8 cellular contexts compared by ENCODE assay signal in the genomic region with DNA sequence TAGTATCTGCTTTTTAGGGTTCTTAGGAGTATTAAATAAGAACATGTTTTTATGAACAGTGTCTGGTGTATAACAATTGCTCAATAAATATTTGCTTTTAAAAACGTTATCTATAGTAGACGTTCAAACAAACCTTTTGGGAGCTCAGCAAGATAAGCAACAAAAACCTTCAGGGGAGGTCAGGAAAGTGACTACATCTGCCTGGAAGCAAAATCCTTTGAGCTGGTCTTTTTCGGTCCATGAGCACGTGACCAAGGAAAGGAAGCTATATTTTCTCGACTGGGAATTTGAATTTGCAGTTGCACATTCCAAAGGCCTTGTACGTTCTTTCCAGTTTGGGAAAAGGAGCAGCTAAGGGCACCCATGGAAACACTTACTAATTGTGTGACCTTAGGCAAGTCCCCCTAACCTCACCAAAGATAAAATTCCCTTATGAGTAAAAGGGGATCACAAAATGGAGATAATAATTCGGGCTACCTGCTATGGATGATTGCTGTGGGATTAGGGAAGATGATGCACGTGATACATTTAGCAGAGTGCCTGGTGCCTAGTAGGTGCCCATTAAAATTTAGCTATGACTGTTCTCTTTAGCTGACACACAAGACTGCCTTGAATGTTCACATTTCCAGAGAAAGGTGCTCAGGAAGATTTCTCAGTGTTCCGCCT. TPM values are rescaled to one million over a fixed set of nuclear protein-coding genes. Genes with fewer than 3 reads are reported as not detected.
DNase-seq lines count a peak whose midpoint lies in the region; ATAC-seq and TF ChIP-seq lines count a peak whose summit lies in the region.

No MANE protein-coding gene starts in this region.

- in situ Hi-C loops in mammary epithelial cell (cut with MboI; ENCODE audit: low sequenced_read_pairs in 2 of 2), result no loop called here

- H3K27ac ChIP-seq in HL-60 (replicated peaks) (peak overlapping the region; percentile 78), mammary epithelial cell (ENCODE audit: insufficient read depth, low read depth, low read length) (no peak overlapping the region)

- H3K4me1 Mint-ChIP-seq in natural killer cell treated with Interleukin-12 subunit alpha and Interleukin-12 subunit beta and Interleukin-15 and Interleukin-18, amount 100 ng/mL, for 72 hours (ENCODE audit: low read depth in 2 of 2), result peaks cover 62 to 74% of the 10 kb centered on the region in 2 donors

- H2AFZ ChIP-seq in mammary epithelial cell (ENCODE audit: low read depth, low read length), result peak overlapping the region; percentile 80

- TF ChIP-seq CTCF in GM06990 (IDR thresholded peaks at IDR 0.05; ENCODE audit: insufficient read depth, low read length, poor library complexity, severe bottlenecking), result no peak
- no peak for TF ChIP-seq CTCF in HL-60 (IDR thresholded peaks at IDR 0.05; ENCODE audit: insufficient read depth, low read length)
- no peak for TF ChIP-seq CTCF in mammary epithelial cell (conservative IDR thresholded peaks at IDR 0.05 in 1 of 2, IDR thresholded peaks at IDR 0.05 in 1 of 2; ENCODE audit: extremely low read depth in 1 of 2, insufficient read depth in 1 of 2, low read depth in 1 of 2, low read length in 2 of 2)
- no peak for TF ChIP-seq CTCF in GM10248 (IDR thresholded peaks at IDR 0.05; ENCODE audit: control extremely low read depth, extremely low read depth, low read depth, missing control alignments)

- intact Hi-C loops in mammary epithelial cell (cut with micrococcal nuclease), result no loop called here

- dilution Hi-C loops in mammary epithelial cell (cut with HindIII; ENCODE audit: low sequenced_read_pairs), result no loop called here

- H3K27ac Mint-ChIP-seq in natural killer cell treated with Interleukin-12 subunit alpha and Interleukin-12 subunit beta and Interleukin-15 and Interleukin-18, amount 100 ng/mL, for 72 hours, result peak overlapping the region; percentile 91 to 94

- DNase-seq in GM06990 (ENCODE audit: extremely low read depth, insufficient read length) (no peak), HL-60 (ENCODE audit: low read depth in 1 of 2, low spot score in 1 of 2) (no peak), mammary epithelial cell (no peak), NCI-H526 treated with DMSO at 0.1 percent for 48 hours (lab: John Stamatoyannopoulos, UW) (no peak), GM10248 (ENCODE audit: extremely low spot score) (no peak), SIG-M5 treated with dmso at 0.1 percent for 504 hours (lab: John Stamatoyannopoulos, UW; ENCODE audit: unreplicated experiment) (no peak)
- no peak for DNase-seq in natural killer cell treated with Interleukin-12 subunit alpha and Interleukin-12 subunit beta and Interleukin-15 and Interleukin-18, amount 100 ng/mL, for 72 hours (ENCODE audit: low spot score)

- WGBS in mammary epithelial cell (ENCODE audit: low coverage, missing lambda C conversion rate), result 79% methylated on average over 9 of the region's 9 CpGs

- H3K9me3 Mint-ChIP-seq in natural killer cell treated with Interleukin-12 subunit alpha and Interleukin-12 subunit beta and Interleukin-15 and Interleukin-18, amount 100 ng/mL, for 72 hours, result no peaks in the 10 kb centered on the region

- POLR2A ChIA-PET in GM10248 (lab: Yijun Ruan, JAX), result interaction anchor here (0.8 to 3.1 kb wide), 6 partner anchors 8 to 48 kb away, joined by 3 to 41 read pairs (median 4); partner anchors contain the start of gene SLU7

- H3K79me2 ChIP-seq in mammary epithelial cell (ENCODE audit: insufficient read depth, low read length), result no peaks in the 10 kb centered on the region

- H3K36me3 ChIP-seq in GM06990 (ENCODE audit: control insufficient read depth, insufficient read depth, low read length), result no peaks in the 10 kb centered on the region; the same call in 1 of the 2 replicates
- no peaks in the 10 kb centered on the region for H3K36me3 ChIP-seq in mammary epithelial cell (ENCODE audit: insufficient read depth, low read length)

- CTCF ChIA-PET in mammary epithelial cell (lab: Charles Lee; ENCODE audit: low non-redundant PET), result interaction anchor here (0.6 kb wide), 1 partner anchor 87 kb away, joined by 3 read pairs; no protein-coding TSS in a partner anchor
- CTCF ChIA-PET in GM10248 (lab: Yijun Ruan, JAX), result interaction anchor here (0.8 to 6.4 kb wide), 15 partner anchors 8 to 446 kb away, joined by 3 to 230 read pairs (median 5); partner anchors contain the start of gene PTTG1

- H3K4me3 Mint-ChIP-seq in natural killer cell treated with Interleukin-12 subunit alpha and Interleukin-12 subunit beta and Interleukin-15 and Interleukin-18, amount 100 ng/mL, for 72 hours, result peak overlapping the region; percentile 92

- peak in 1 of 2 donors; percentile 3 for ATAC-seq in natural killer cell treated with Interleukin-12 subunit alpha and Interleukin-12 subunit beta and Interleukin-15 and Interleukin-18, amount 100 ng/mL, for 72 hours
- no peak for ATAC-seq in GM19395 (IDR thresholded peaks at IDR 0.05; ENCODE audit: unreplicated experiment)

- H3K4me2 ChIP-seq in mammary epithelial cell (ENCODE audit: insufficient read depth, low read depth, low read length), result peak overlapping the region; percentile 63

- H3K36me3 Mint-ChIP-seq in natural killer cell treated with Interleukin-12 subunit alpha and Interleukin-12 subunit beta and Interleukin-15 and Interleukin-18, amount 100 ng/mL, for 72 hours, result peaks cover 28% of the 10 kb centered on the region

- H3K9me3 ChIP-seq in mammary epithelial cell (replicated peaks; ENCODE audit: insufficient read depth, low read length), result no peaks in the 10 kb centered on the region

- no TSS peak for BruUV-seq in mammary epithelial cell (replicated peaks; lab: Mats Ljungman, UMichigan)

- no peaks in the 10 kb centered on the region for H3K27me3 ChIP-seq in GM06990 (replicated peaks; ENCODE audit: control insufficient read depth, insufficient read depth, low read length)
- H3K27me3 ChIP-seq in HL-60 (ENCODE audit: insufficient read depth, poor library complexity, severe bottlenecking), result no peaks in the 10 kb centered on the region
- no peaks in the 10 kb centered on the region for H3K27me3 ChIP-seq in mammary epithelial cell (ENCODE audit: insufficient read depth, low read length)

- no peaks in the 10 kb centered on the region for H3K27me3 Mint-ChIP-seq in natural killer cell treated with Interleukin-12 subunit alpha and Interleukin-12 subunit beta and Interleukin-15 and Interleukin-18, amount 100 ng/mL, for 72 hours

- no peaks in the 10 kb centered on the region for H4K20me1 ChIP-seq in mammary epithelial cell (ENCODE audit: insufficient read depth, low read length)

- no peak overlapping the region for H3K9ac ChIP-seq in mammary epithelial cell (ENCODE audit: insufficient read depth, low read length)

- peaks cover 25% of the 10 kb centered on the region for H3K4me1 ChIP-seq in mammary epithelial cell (ENCODE audit: insufficient read depth, low read length)

- H3K4me3 ChIP-seq in GM06990 (replicated peaks; ENCODE audit: low read depth, low read length) (peak overlapping the region; percentile 94), HL-60 (replicated peaks; ENCODE audit: insufficient read depth, low read length) (no peak overlapping the region), mammary epithelial cell (replicated peaks in 1 of 3; ENCODE audit: insufficient read depth in 1 of 3, low read depth in 2 of 3, low read length in 3 of 3) (no peak overlapping the region)

RNA-seq across cellular contexts. Expression of gene PTTG1, which starts 45.4 kb away (rescaled TPM):
- total RNA-seq in mammary epithelial cell, result 100 to 1,000 TPM in 1 of 2 donors, 10 to 100 TPM in 1; 28.5 to 106 TPM
- polyA plus RNA-seq in mammary epithelial cell, result 381 TPM
- polyA minus RNA-seq in mammary epithelial cell, result 53.7 TPM
- 100 to 1,000 TPM; 139 to 241 TPM for total RNA-seq in natural killer cell treated with Interleukin-12 subunit alpha and Interleukin-12 subunit beta and Interleukin-15 and Interleukin-18, amount 100 ng/mL, for 72 hours

RNA-seq across cellular contexts. Expression of gene SLU7, which starts 48.1 kb away (rescaled TPM):
- total RNA-seq in mammary epithelial cell, result 10 to 100 TPM; 38.3 to 38.7 TPM
- 21.4 TPM for polyA plus RNA-seq in mammary epithelial cell
- 34.9 TPM for polyA minus RNA-seq in mammary epithelial cell
- 10 to 100 TPM; 50.7 to 62.0 TPM for total RNA-seq in natural killer cell treated with Interleukin-12 subunit alpha and Interleukin-12 subunit beta and Interleukin-15 and Interleukin-18, amount 100 ng/mL, for 72 hours
